ENCODE assay signal across 11 cellular contexts in the genomic region with DNA sequence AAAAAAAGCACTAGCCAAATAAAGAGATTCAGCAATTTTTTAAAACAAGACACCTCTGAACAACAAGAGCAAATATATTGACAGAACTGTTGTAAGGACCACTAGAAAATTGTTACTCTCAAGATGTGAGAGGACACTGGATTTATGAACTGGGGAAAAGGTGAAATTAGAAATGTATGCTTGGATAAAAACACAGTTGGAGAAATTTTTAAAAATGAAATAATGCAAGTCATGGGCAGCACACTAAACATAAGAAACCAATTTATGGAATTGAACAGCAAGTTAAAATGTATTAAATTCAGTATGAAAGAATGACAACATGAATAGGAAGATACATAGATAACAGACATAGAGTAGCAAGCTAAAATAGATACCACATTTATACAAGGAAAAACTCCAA.
"Had no signal": no experiment of that assay in that cellular context is flagged by ENCODE, and none has a peak within 500 bp of the region (broad histone marks: within the 10 kb centered on the region; RNA-seq: fewer than 3 reads in every experiment).

No MANE protein-coding gene starts in this region.

- H3K36me3 ChIP-seq: HAP-1 had no signal

- H3K27ac ChIP-seq: GM23248 had no signal

- ATAC-seq: GM23338, HCT116 had no signal

- H2AFZ ChIP-seq: GM23248, GM23338 had no signal

- DNase-seq: GM23248, GOT3, H7, H9, HCEC 1CT, HFFc6 had no signal

- FAIRE-seq: H1, H54 had no signal

- H3K9ac ChIP-seq: GM23248 had no signal

- H3K4me1 ChIP-seq: HAP-1 had no signal

- H3K4me2 ChIP-seq: GM23338 had no signal

- H3K9me3 ChIP-seq: HAP-1 had no signal

- H3K4me3 ChIP-seq: GM23248, GM23338, HAP-1 had no signal
